Comparison of ENCODE assay signal across 8 cellular contexts in genomic region chr18:58042826-58043362, GRCh38. TPM values are rescaled to one million over a fixed set of nuclear protein-coding genes. Genes with fewer than 3 reads are reported as not detected.
DNase-seq lines count a peak whose midpoint lies in the region; ATAC-seq and TF ChIP-seq lines count a peak whose summit lies in the region.

No MANE protein-coding gene starts in this region.

- peak overlapping the region; percentile 79 for H3K4me3 ChIP-seq in ACC112 (ENCODE audit: low read depth, low read length)
- H3K4me3 ChIP-seq in mesodermal cell (ENCODE audit: extremely low read depth, insufficient read depth, low read length, poor library complexity, severe bottlenecking), result peak overlapping the region; percentile 76

- no peaks in the 10 kb centered on the region for H3K36me3 Mint-ChIP-seq in HFFc6 (ENCODE audit: low read depth)
- no peaks in the 10 kb centered on the region for H3K36me3 Mint-ChIP-seq in MCF 10A (ENCODE audit: insufficient read depth, unreplicated experiment)

- H3K4me3 Mint-ChIP-seq in HFFc6, result peak overlapping the region; percentile 76
- peak overlapping the region; percentile 88 for H3K4me3 Mint-ChIP-seq in MCF 10A (ENCODE audit: unreplicated experiment)

- no peak for ATAC-seq in HG03520 (IDR thresholded peaks at IDR 0.05; ENCODE audit: unreplicated experiment)

- intact Hi-C loops in MCF 10A (cut with micrococcal nuclease), result loop anchor here (1.0 to 5.0 kb wide), 7 partner anchors 79 to 413 kb away; no protein-coding TSS in a partner anchor

- POLR2A ChIA-PET in MCF 10A (lab: Yijun Ruan, JAX), result interaction anchor here (0.8 to 1.4 kb wide), 16 partner anchors 9 to 412 kb away, joined by 3 to 11 read pairs (median 4); no protein-coding TSS in a partner anchor

- peaks cover 31% of the 10 kb centered on the region for H3K27me3 Mint-ChIP-seq in HFFc6 (ENCODE audit: insufficient read depth)
- no peaks in the 10 kb centered on the region for H3K27me3 Mint-ChIP-seq in MCF 10A (ENCODE audit: insufficient read depth, unreplicated experiment)

- peak overlapping the region; percentile 89 for H2AFZ ChIP-seq in ACC112 (ENCODE audit: low read length, unreplicated experiment)

- H3K9me3 ChIP-seq in mesodermal cell (ENCODE audit: control insufficient read depth, low read length), result no peaks in the 10 kb centered on the region

- H3K4me1 ChIP-seq in ACC112 (ENCODE audit: control insufficient read depth, insufficient read depth, low read length, unreplicated experiment) (peaks cover 7% of the 10 kb centered on the region), mesodermal cell (ENCODE audit: control insufficient read depth, insufficient read depth, low read length, poor library complexity, severe bottlenecking) (peaks cover 14% of the 10 kb centered on the region)

- H3K36me3 ChIP-seq in ACC112 (ENCODE audit: insufficient read depth, low read length) (no peaks in the 10 kb centered on the region), mesodermal cell (ENCODE audit: control insufficient read depth, insufficient read depth, low read length) (no peaks in the 10 kb centered on the region)

- no peak overlapping the region for H3K27ac Mint-ChIP-seq in HFFc6
- H3K27ac Mint-ChIP-seq in MCF 10A (ENCODE audit: low read depth, unreplicated experiment), result no peak overlapping the region

- H3K27ac ChIP-seq in ACC112 (ENCODE audit: low read depth, low read length), result no peak overlapping the region
- H3K27ac ChIP-seq in mesodermal cell (ENCODE audit: low read depth, low read length, severe bottlenecking), result no peak overlapping the region

- no peak for DNase-seq in HFFc6
- no peak for DNase-seq in MCF 10A (ENCODE audit: unreplicated experiment)
- DNase-seq in AG08396 (ENCODE audit: low spot score), result no peak
- DNase-seq in NCI-H1436 treated with DMSO at 0.1 percent for 48 hours (lab: John Stamatoyannopoulos, UW), result no peak
- DNase-seq in NCI-H2196 (lab: John Stamatoyannopoulos, UW; ENCODE audit: unreplicated experiment), result no peak

- H3K27me3 ChIP-seq in ACC112 (ENCODE audit: insufficient read depth, low read length), result no peaks in the 10 kb centered on the region

- CTCF ChIA-PET in MCF 10A (lab: Yijun Ruan, JAX), result interaction anchor here (0.6 to 1.9 kb wide), 43 partner anchors 9 to 454 kb away, joined by 3 to 27 read pairs (median 4); no protein-coding TSS in a partner anchor

- WGBS in mesodermal cell (ENCODE audit: insufficient coverage in 2 of 2), 2 experiments, result 15 to 16% methylated on average over 10 to 12 of the region's 14 CpGs

- H3K4me1 Mint-ChIP-seq in HFFc6 (ENCODE audit: low read depth) (peaks cover 30% of the 10 kb centered on the region), MCF 10A (ENCODE audit: insufficient read depth, unreplicated experiment) (peaks cover 19% of the 10 kb centered on the region)

- no peaks in the 10 kb centered on the region for H3K9me3 Mint-ChIP-seq in HFFc6
- H3K9me3 Mint-ChIP-seq in MCF 10A (ENCODE audit: unreplicated experiment), result no peaks in the 10 kb centered on the region

- TF ChIP-seq CTCF in HFFc6 (IDR thresholded peaks at IDR 0.05) (no peak), MCF 10A (IDR thresholded peaks at IDR 0.05; ENCODE audit: unreplicated experiment) (no peak)

- BruUV-seq in MCF 10A (replicated peaks; lab: Mats Ljungman, UMichigan), result no TSS peak

- peaks cover 13% of the 10 kb centered on the region for H3K79me2 ChIP-seq in ACC112 (ENCODE audit: control insufficient read depth, insufficient read depth, low read length, unreplicated experiment)

RNA-seq across cellular contexts. Expression of gene NEDD4L, which starts 1.1 kb away (rescaled TPM):
- total RNA-seq in HFFc6 (2021; fragmentation: NEBNext Ultra II Directional; extraction: Animal tissue kit (Norgen Biotek cat#: 25700)), result 10 to 100 TPM; 11.2 to 28.1 (median 15.7) TPM
- 75.1 and 108 TPM in 2 replicates for total RNA-seq in MCF 10A (2022)
- polyA plus RNA-seq in mesodermal cell (2013, experiment 1 of 2), result 18.2 TPM
- polyA plus RNA-seq in mesodermal cell (2013, experiment 2 of 2), result 16.2 TPM
